ENCODE assay signal across 1 cellular context in the genomic region with DNA sequence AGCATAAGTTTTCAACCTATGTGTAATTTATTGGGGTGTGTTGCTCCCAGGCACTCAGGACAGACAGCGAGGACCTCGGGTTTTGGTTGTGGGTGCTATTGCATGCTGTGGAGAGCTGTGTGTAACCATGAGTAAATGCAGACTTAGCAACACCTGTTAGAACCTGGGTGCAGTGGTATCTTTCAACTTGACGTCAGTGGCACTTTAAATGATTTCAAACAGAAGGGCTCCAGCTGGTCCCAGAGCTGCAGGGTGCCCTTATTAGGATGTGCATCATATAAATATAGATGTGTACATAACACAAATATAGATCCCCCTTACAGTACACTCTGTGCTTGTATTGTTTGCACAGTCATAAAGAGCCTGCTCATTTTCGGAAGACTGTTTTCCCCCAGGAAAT.
TF ChIP-seq lines count a peak whose summit lies in the region.

No MANE protein-coding gene starts in this region.

TF ChIP-seq in HepG2, 621 proteins besides CTCF, POLR2A, EP300 and RAD21 (continued from another document):
- TF ChIP-seq, protein P1, sequence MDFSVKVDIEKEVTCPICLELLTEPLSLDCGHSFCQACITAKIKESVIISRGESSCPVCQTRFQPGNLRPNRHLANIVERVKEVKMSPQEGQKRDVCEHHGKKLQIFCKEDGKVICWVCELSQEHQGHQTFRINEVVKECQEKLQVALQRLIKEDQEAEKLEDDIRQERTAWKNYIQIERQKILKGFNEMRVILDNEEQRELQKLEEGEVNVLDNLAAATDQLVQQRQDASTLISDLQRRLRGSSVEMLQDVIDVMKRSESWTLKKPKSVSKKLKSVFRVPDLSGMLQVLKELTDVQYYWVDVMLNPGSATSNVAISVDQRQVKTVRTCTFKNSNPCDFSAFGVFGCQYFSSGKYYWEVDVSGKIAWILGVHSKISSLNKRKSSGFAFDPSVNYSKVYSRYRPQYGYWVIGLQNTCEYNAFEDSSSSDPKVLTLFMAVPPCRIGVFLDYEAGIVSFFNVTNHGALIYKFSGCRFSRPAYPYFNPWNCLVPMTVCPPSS (IDR thresholded peaks at IDR 0.05), result no peak
- TF ChIP-seq, protein P2, sequence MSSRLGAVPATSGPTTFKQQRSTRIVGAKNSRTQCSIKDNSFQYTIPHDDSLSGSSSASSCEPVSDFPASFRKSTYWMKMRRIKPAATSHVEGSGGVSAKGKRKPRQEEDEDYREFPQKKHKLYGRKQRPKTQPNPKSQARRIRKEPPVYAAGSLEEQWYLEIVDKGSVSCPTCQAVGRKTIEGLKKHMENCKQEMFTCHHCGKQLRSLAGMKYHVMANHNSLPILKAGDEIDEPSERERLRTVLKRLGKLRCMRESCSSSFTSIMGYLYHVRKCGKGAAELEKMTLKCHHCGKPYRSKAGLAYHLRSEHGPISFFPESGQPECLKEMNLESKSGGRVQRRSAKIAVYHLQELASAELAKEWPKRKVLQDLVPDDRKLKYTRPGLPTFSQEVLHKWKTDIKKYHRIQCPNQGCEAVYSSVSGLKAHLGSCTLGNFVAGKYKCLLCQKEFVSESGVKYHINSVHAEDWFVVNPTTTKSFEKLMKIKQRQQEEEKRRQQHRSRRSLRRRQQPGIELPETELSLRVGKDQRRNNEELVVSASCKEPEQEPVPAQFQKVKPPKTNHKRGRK (CRISPR knock-in tag; IDR thresholded peaks at IDR 0.05), result no peak
